In the genomic region with DNA sequence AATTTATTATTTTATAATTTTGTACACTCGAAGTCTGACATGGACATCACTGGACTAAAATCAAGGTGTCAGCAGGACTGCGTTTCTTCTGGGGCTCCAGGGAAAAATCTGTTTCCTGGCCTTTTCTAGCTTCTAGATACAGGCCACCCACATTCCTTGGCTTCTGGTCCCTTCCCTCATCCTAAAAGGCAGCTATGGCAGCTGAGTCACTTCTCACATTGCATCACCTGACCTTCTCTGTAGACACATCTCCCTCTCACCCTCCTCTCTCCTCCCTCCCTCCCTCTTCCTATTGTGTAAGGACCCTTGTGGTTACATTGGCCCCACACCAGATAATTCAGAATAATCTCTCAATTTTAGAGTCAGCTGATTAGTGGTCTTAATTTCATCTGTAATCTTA, we compare ENCODE assay signal across 16 cellular contexts.
DNase-seq lines count a peak whose midpoint lies in the region; ATAC-seq, FAIRE-seq and TF ChIP-seq lines count a peak whose summit lies in the region.
"Had no signal": no experiment of that assay in that cellular context is flagged by ENCODE, and none has a peak within 500 bp of the region (broad histone marks: within the 10 kb centered on the region; RNA-seq: fewer than 3 reads in every experiment).

No MANE protein-coding gene starts in this region.

- H3K36me3 Mint-ChIP-seq in stimulated activated effector memory CD8-positive, alpha-beta T cell treated with anti-CD3 and anti-CD28 coated beads, Interleukin-12 subunit alpha, Interleukin-12 subunit beta, amount 100 ng/mL, for 72 hours = peaks cover 42% of the 10 kb centered on the region
- peaks cover 28 to 32% of the 10 kb centered on the region in 2 donors for H3K36me3 Mint-ChIP-seq in CD14-positive monocyte

- DNase-seq in HepG2 (ENCODE audit: low spot score) (no peak), right lobe of liver (no peak), NCI-H460 (ENCODE audit: extremely low read depth, low read depth) (peak; percentile 9), brain microvascular endothelial cell (peak; percentile 12), kidney tubule cell (ENCODE audit: low spot score) (no peak), CD14-positive monocyte (ENCODE audit: low spot score) (no peak), posterior cingulate gyrus (no peak)
- no peak for DNase-seq in stimulated activated effector memory CD8-positive, alpha-beta T cell treated with anti-CD3 and anti-CD28 coated beads, Interleukin-12 subunit alpha, Interleukin-12 subunit beta, amount 100 ng/mL, for 72 hours (ENCODE audit: low spot score in 2 of 2)
- DNase-seq: adrenal gland, NCI-H2081, NCI-H69, nephron progenitor cell had no signal

- peaks cover 7% of the 10 kb centered on the region; the same call in 1 of the 2 replicates for H3K9me3 ChIP-seq in HepG2 (ENCODE audit: low read length)
- no peaks in the 10 kb centered on the region for H3K9me3 ChIP-seq in right lobe of liver
- H3K9me3 ChIP-seq: adrenal gland had no signal

- H3K36me3 ChIP-seq in HepG2 (replicated peaks in 1 of 2; ENCODE audit: control insufficient read depth in 1 of 2, insufficient read depth in 2 of 2, low read length in 2 of 2) (no peaks in the 10 kb centered on the region), right lobe of liver (no peaks in the 10 kb centered on the region), brain microvascular endothelial cell (replicated peaks) (no peaks in the 10 kb centered on the region)
- H3K36me3 ChIP-seq: adrenal gland had no signal

- H3K79me2 ChIP-seq in HepG2 (ENCODE audit: insufficient read depth, low read length) = no peaks in the 10 kb centered on the region

- ATAC-seq in HepG2 (no peak), right lobe of liver (no peak)
- no peak for ATAC-seq in stimulated activated effector memory CD8-positive, alpha-beta T cell treated with anti-CD3 and anti-CD28 coated beads, Interleukin-12 subunit alpha, Interleukin-12 subunit beta, amount 100 ng/mL, for 72 hours
- ATAC-seq: activated CD4-positive, CD25-positive, alpha-beta regulatory T cell treated with anti-CD3 and anti-CD28 coated beads, Interleukin-2, amount 50 U/mL, for 24 hours had no signal

- no peaks in the 10 kb centered on the region for H4K20me1 ChIP-seq in HepG2 (ENCODE audit: insufficient read depth, low read length)

- peaks cover 57% of the 10 kb centered on the region for H3K4me1 Mint-ChIP-seq in stimulated activated effector memory CD8-positive, alpha-beta T cell treated with anti-CD3 and anti-CD28 coated beads, Interleukin-12 subunit alpha, Interleukin-12 subunit beta, amount 100 ng/mL, for 72 hours
- peaks cover 24% of the 10 kb centered on the region for H3K4me1 Mint-ChIP-seq in CD14-positive monocyte
- H3K4me1 Mint-ChIP-seq: nephron progenitor cell had no signal

- CTCF ChIA-PET in HepG2 (lab: Yijun Ruan, JAX; ENCODE audit: low intra/inter-chr PET ratio, low total read pairs) = no interaction called here

- peaks cover 0 to 3% (median 2%) of the 10 kb centered on the region in 3 donors for H3K27me3 Mint-ChIP-seq in CD14-positive monocyte (ENCODE audit: low read depth in 3 of 3)

- TF ChIP-seq EP300 in HepG2 (IDR thresholded peaks at IDR 0.05; ENCODE audit: low read depth in 2 of 2, low read length in 2 of 2) (no peak), HepG2 (CRISPR knock-in tag; IDR thresholded peaks at IDR 0.05; ENCODE audit: borderline replicate concordance) (no peak)

- no peak for TF ChIP-seq RAD21 in HepG2 (CRISPR knock-in tag; IDR thresholded peaks at IDR 0.05)

- H3K27me3 ChIP-seq in HepG2 (ENCODE audit: control insufficient read depth in 1 of 2, insufficient read depth in 2 of 2, low read length in 2 of 2) (no peaks in the 10 kb centered on the region), right lobe of liver (no peaks in the 10 kb centered on the region), brain microvascular endothelial cell (replicated peaks) (no peaks in the 10 kb centered on the region)
- H3K27me3 ChIP-seq: adrenal gland had no signal

- POLR2A ChIA-PET in HepG2 (lab: Yijun Ruan, JAX) = no interaction called here

- FAIRE-seq in HepG2 (lab: Jason Lieb, UNC) = no peak
- FAIRE-seq: D721Med had no signal

- H3K9me3 Mint-ChIP-seq in stimulated activated effector memory CD8-positive, alpha-beta T cell treated with anti-CD3 and anti-CD28 coated beads, Interleukin-12 subunit alpha, Interleukin-12 subunit beta, amount 100 ng/mL, for 72 hours = peaks cover 6% of the 10 kb centered on the region
- peaks cover 16 to 30% (median 20%) of the 10 kb centered on the region in 7 donors for H3K9me3 Mint-ChIP-seq in CD14-positive monocyte

- BruUV-seq in HepG2 (replicated peaks; lab: Mats Ljungman, UMichigan) = no TSS peak

- no peak overlapping the region for H2AFZ ChIP-seq in HepG2 (ENCODE audit: low read length)

- intact Hi-C loops in HepG2 (cut with micrococcal nuclease; ENCODE audit: unreplicated experiment) (no loop called here), right lobe of liver (cut with DNase I) (no loop called here), CD14-positive monocyte (cut with micrococcal nuclease) (no loop called here), posterior cingulate gyrus (cut with DNase I) (no loop called here)

- H3K27ac ChIP-seq in HepG2 (ENCODE audit: extremely low read length, insufficient read depth, low read length) = no peak overlapping the region
- H3K27ac ChIP-seq in right lobe of liver = no peak overlapping the region
- no peak overlapping the region for H3K27ac ChIP-seq in brain microvascular endothelial cell
- H3K27ac ChIP-seq: adrenal gland had no signal

- no peak for TF ChIP-seq POLR2A in HepG2 (IDR thresholded peaks at IDR 0.05; ENCODE audit: insufficient read depth in 1 of 2, low read depth in 2 of 2, low read length in 2 of 2)
- TF ChIP-seq POLR2A in right lobe of liver (IDR thresholded peaks at IDR 0.05) = no peak

- H3K4me1 ChIP-seq in HepG2 (ENCODE audit: insufficient read depth, low read length) (peaks cover 5% of the 10 kb centered on the region; the same call in 1 of the 2 replicates), right lobe of liver (no peaks in the 10 kb centered on the region)

- H3K27ac Mint-ChIP-seq in stimulated activated effector memory CD8-positive, alpha-beta T cell treated with anti-CD3 and anti-CD28 coated beads, Interleukin-12 subunit alpha, Interleukin-12 subunit beta, amount 100 ng/mL, for 72 hours = peak overlapping the region; percentile 21
- H3K27ac Mint-ChIP-seq in CD14-positive monocyte = no peak overlapping the region
- H3K27ac Mint-ChIP-seq: nephron progenitor cell; T-helper 1 cell treated with Interleukin-12 subunit alpha and Interleukin-12 subunit beta and Interleukin-4 antibody, amounts not matched to agents 30 μg/mL and 1 μg/mL, for 36 hours had no signal

- 4% methylated on average over 2 of the region's 2 CpGs for WGBS in HepG2 (ENCODE audit: low lambda C conversion rate)
- WGBS in right lobe of liver (ENCODE audit: insufficient coverage, low coverage, low lambda C conversion rate, missing lambda C conversion rate) = 88% methylated on average over 2 of the region's 2 CpGs

- TF ChIP-seq CTCF in HepG2 (CRISPR knock-in tag; IDR thresholded peaks at IDR 0.05) (no peak), right lobe of liver (IDR thresholded peaks at IDR 0.05) (no peak), brain microvascular endothelial cell (IDR thresholded peaks at IDR 0.05; ENCODE audit: low read depth, low read length, missing control alignments) (no peak), CD14-positive monocyte (IDR thresholded peaks at IDR 0.05) (no peak)

- no peak overlapping the region for H3K9ac ChIP-seq in HepG2 (ENCODE audit: insufficient read depth, low read depth, low read length)

- no peak overlapping the region for H3K4me3 ChIP-seq in HepG2 (replicated peaks in 1 of 3; ENCODE audit: insufficient read depth in 1 of 3, low read depth in 2 of 3, low read length in 3 of 3)
- H3K4me3 ChIP-seq in right lobe of liver = no peak overlapping the region
- H3K4me3 ChIP-seq in brain microvascular endothelial cell (ENCODE audit: low read depth, low read length) = no peak overlapping the region
- H3K4me3 ChIP-seq: adrenal gland, lung had no signal

- no peak overlapping the region for H3K4me2 ChIP-seq in HepG2 (ENCODE audit: low read depth, low read length)

- in situ Hi-C loops in HepG2 (cut with HindIII; ENCODE audit: extremely low pct_ligation_motif_present, low pct_unique_long_range_greater_than_20kb) (no loop called here), brain microvascular endothelial cell (cut with HindIII; ENCODE audit: low pct_ligation_motif_present, low sequenced_read_pairs) (no loop called here)

- H3K4me3 Mint-ChIP-seq in stimulated activated effector memory CD8-positive, alpha-beta T cell treated with anti-CD3 and anti-CD28 coated beads, Interleukin-12 subunit alpha, Interleukin-12 subunit beta, amount 100 ng/mL, for 72 hours = no peak overlapping the region
- no peak overlapping the region for H3K4me3 Mint-ChIP-seq in CD14-positive monocyte
- H3K4me3 Mint-ChIP-seq: nephron progenitor cell; T-helper 1 cell treated with Interleukin-12 subunit alpha and Interleukin-12 subunit beta and Interleukin-4 antibody, amounts not matched to agents 30 μg/mL and 1 μg/mL, for 36 hours had no signal

TF ChIP-seq in HepG2, 621 proteins besides CTCF, POLR2A, EP300 and RAD21:
- TF ChIP-seq ZNF543 (CRISPR knock-in tag; IDR thresholded peaks at IDR 0.05) (0 out of 2 replicates have a peak, but pooled peaks have one; percentile 49), HNF4A (CRISPR knock-in tag; IDR thresholded peaks at IDR 0.05) (no peak), CREB3 (CRISPR knock-in tag; IDR thresholded peaks at IDR 0.05) (no peak)

Comparison
In these comparisons a context has a peak if more than half of its experiments do, and no peak if none do; other contexts are left out.
1. DNase-seq: peak in NCI-H460 (single experiment) and brain microvascular endothelial cell (single experiment); none in HepG2 (single experiment), right lobe of liver (0 of 3), stimulated activated effector memory CD8-positive, alpha-beta T cell treated with anti-CD3 and anti-CD28 coated beads, Interleukin-12 subunit alpha, Interleukin-12 subunit beta, amount 100 ng/mL, for 72 hours (0 of 2), kidney tubule cell (single experiment), CD14-positive monocyte (single experiment) and posterior cingulate gyrus (0 of 10).